Comparison of ENCODE assay signal across 8 cellular contexts in genomic region chr1:151458936-151459330, GRCh38. TPM values are rescaled to one million over a fixed set of nuclear protein-coding genes. Genes with fewer than 3 reads are reported as not detected.
DNase-seq lines count a peak whose midpoint lies in the region; ATAC-seq and TF ChIP-seq lines count a peak whose summit lies in the region.

No MANE protein-coding gene starts in this region.

- peaks cover 29% of the 10 kb centered on the region for H4K20me1 ChIP-seq in OCI-LY7 (ENCODE audit: insufficient read depth, low read length)
- H4K20me1 ChIP-seq in neural cell (ENCODE audit: insufficient read depth): peaks cover 2% of the 10 kb centered on the region

- H3K4me1 ChIP-seq in OCI-LY7 (ENCODE audit: insufficient read depth, low read length, poor library complexity, severe bottlenecking): peaks cover 39% of the 10 kb centered on the region
- H3K4me1 ChIP-seq in thyroid gland: peaks cover 4 to 18% of the 10 kb centered on the region in 2 donors

- intact Hi-C loops in OCI-LY7 (cut with micrococcal nuclease; ENCODE audit: unreplicated experiment) (no loop called here), thyroid gland (cut with DNase I) (no loop called here)

- POLR2A ChIA-PET in OCI-LY7 (lab: Charles Lee): interaction anchor here (0.6 to 1.8 kb wide), 6 partner anchors 10 to 47 kb away, joined by 3 to 8 read pairs (median 5); no protein-coding TSS in a partner anchor

- H3K9me3 ChIP-seq in OCI-LY7 (ENCODE audit: low read length) (no peaks in the 10 kb centered on the region), neural cell (ENCODE audit: low read length) (no peaks in the 10 kb centered on the region), thyroid gland (no peaks in the 10 kb centered on the region)

- H3K27ac ChIP-seq in OCI-LY7 (ENCODE audit: low read depth, low read length, poor library complexity, severe bottlenecking) (peak overlapping the region; percentile 53), neural cell (ENCODE audit: low read length) (peak overlapping the region; percentile 88), thyroid gland (peak overlapping the region; percentile 98 to 100 (median 99))

- CTCF ChIA-PET in OCI-LY7 (lab: Charles Lee; ENCODE audit: unreplicated experiment): interaction anchor here (0.7 kb wide), 1 partner anchor 52 kb away, joined by 3 read pairs; the partner anchor contains the start of gene CGN

- TF ChIP-seq EP300 in neural cell (conservative IDR thresholded peaks at IDR 0.05; ENCODE audit: poor library complexity, severe bottlenecking): no peak

- TF ChIP-seq CTCF in OCI-LY7 (conservative IDR thresholded peaks at IDR 0.05; ENCODE audit: low read length): no peak
- TF ChIP-seq CTCF in fibroblast of mammary gland (conservative IDR thresholded peaks at IDR 0.05; ENCODE audit: control insufficient read depth, insufficient read depth, low read depth, low read length): no peak
- no peak for TF ChIP-seq CTCF in neural cell (IDR thresholded peaks at IDR 0.05; ENCODE audit: poor library complexity, severe bottlenecking)
- TF ChIP-seq CTCF in thyroid gland (IDR thresholded peaks at IDR 0.05): no peak

- H3K4me3 ChIP-seq in OCI-LY7 (ENCODE audit: low read depth, low read length, poor library complexity, severe bottlenecking): peak overlapping the region; percentile 71
- peak overlapping the region; percentile 63 for H3K4me3 ChIP-seq in fibroblast of mammary gland (ENCODE audit: control insufficient read depth, low read depth, low read length)
- peak overlapping the region; percentile 66 for H3K4me3 ChIP-seq in neural cell (ENCODE audit: low read length)
- H3K4me3 ChIP-seq in thyroid gland (replicated peaks in 1 of 3): peak overlapping the region in 2 of 3 donors; percentile 41 to 77

- H3F3A ChIP-seq in neural cell (ENCODE audit: insufficient read depth, low read length, poor library complexity, severe bottlenecking): no peaks in the 10 kb centered on the region

- H3K9me2 ChIP-seq in OCI-LY7 (ENCODE audit: insufficient read depth, low read length) (no peaks in the 10 kb centered on the region), neural cell (ENCODE audit: insufficient read depth, low read length) (no peaks in the 10 kb centered on the region)

- H3K27me3 ChIP-seq in neural cell (ENCODE audit: insufficient read depth, low read depth, low read length) (no peaks in the 10 kb centered on the region), thyroid gland (no peaks in the 10 kb centered on the region)

- H3K36me3 ChIP-seq in OCI-LY7 (ENCODE audit: insufficient read depth, low read length) (peaks cover 13% of the 10 kb centered on the region), neural cell (ENCODE audit: insufficient read depth, low read length) (no peaks in the 10 kb centered on the region), thyroid gland (no peaks in the 10 kb centered on the region)

- no peak for TF ChIP-seq RAD21 in neural cell (conservative IDR thresholded peaks at IDR 0.05)

- peak overlapping the region; percentile 91 for H3K9ac ChIP-seq in neural cell (ENCODE audit: low read length)

- DNase-seq in SKM-1 treated with dmso at 0.1 percent for 144 hours (lab: John Stamatoyannopoulos, UW; ENCODE audit: unreplicated experiment): peak; percentile 61
- DNase-seq in SKM-1 (lab: John Stamatoyannopoulos, UW; ENCODE audit: unreplicated experiment): no peak
- peak; percentile 83 for DNase-seq in OCI-LY7 (ENCODE audit: low spot score)
- DNase-seq in activated T-helper 1 cell treated with anti-CD3 and anti-CD28 coated beads, Interleukin-2, amount 50 U/mL, for 16 hours (ENCODE audit: low read depth in 1 of 2, low spot score in 1 of 2): peak; percentile 31 to 45
- DNase-seq in fibroblast of mammary gland (ENCODE audit: low read depth): peak; percentile 70
- DNase-seq in thyroid gland: peak; percentile 70

- H3K79me2 ChIP-seq in OCI-LY7 (ENCODE audit: insufficient read depth, low read depth, low read length) (peaks cover 44% of the 10 kb centered on the region), neural cell (replicated peaks; ENCODE audit: insufficient read depth, low read length) (peaks cover 36% of the 10 kb centered on the region)

- no peak for TF ChIP-seq POLR2A in thyroid gland (IDR thresholded peaks at IDR 0.05)

- no TSS peak for BruUV-seq in OCI-LY7 (replicated peaks; lab: Mats Ljungman, UMichigan)

- 0% methylated on average over 12 of the region's 47 CpGs; no CpG with 5 or more reads in 1 of the 2 donors for WGBS in thyroid gland, 2 donors

- H2AFZ ChIP-seq in OCI-LY7 (ENCODE audit: low read length) (no peak overlapping the region), neural cell (ENCODE audit: low read depth, low read length) (no peak overlapping the region)

- H3K4me2 ChIP-seq in OCI-LY7 (ENCODE audit: low read length): no peak overlapping the region
- H3K4me2 ChIP-seq in neural cell (ENCODE audit: low read length): no peak overlapping the region

- peak; percentile 39 for ATAC-seq in HG03442 (IDR thresholded peaks at IDR 0.05; ENCODE audit: unreplicated experiment)

TF ChIP-seq in neural cell, 6 proteins besides CTCF, POLR2A, EP300 and RAD21:
- TF ChIP-seq REST (IDR thresholded peaks at IDR 0.05; ENCODE audit: borderline replicate concordance) (peak; percentile 44), SMC3 (conservative IDR thresholded peaks at IDR 0.05; ENCODE audit: poor library complexity) (no peak), TAF1 (IDR thresholded peaks at IDR 0.05; ENCODE audit: low read depth) (peak; percentile 23), MXI1 (conservative IDR thresholded peaks at IDR 0.05; ENCODE audit: poor library complexity, severe bottlenecking) (no peak), POLR2AphosphoS5 (IDR thresholded peaks at IDR 0.05) (peak; percentile 42)

RNA-seq across cellular contexts. Expression of gene POGZ, which starts 0.4 kb away (rescaled TPM):
- total RNA-seq in OCI-LY7 (2014; rRNA removed; shearing (Covaris generic)): 47.7 and 72.0 TPM in 2 replicates
- total RNA-seq in OCI-LY7 (2022) (118 and 130 TPM in 2 replicates), thyroid gland (100 to 1,000 TPM in 1 of 4 donors, 10 to 100 TPM in 3; 66.0 to 103 (median 88.3) TPM)
- 50.2 and 60.8 TPM in 2 replicates for polyA plus RNA-seq in neural cell
- 81.6 and 102 TPM in 2 replicates for polyA minus RNA-seq in neural cell

RNA-seq across cellular contexts. Expression of gene CGN, which starts 52.3 kb away (rescaled TPM):
- total RNA-seq in OCI-LY7 (2014; rRNA removed; shearing (Covaris generic)): 1.7 and 2.5 TPM in 2 replicates
- 5.5 TPM in 2 replicates for total RNA-seq in OCI-LY7 (2022)
- polyA plus RNA-seq in neural cell: 4.4 and 7.5 TPM in 2 replicates
- 6.6 and 8.3 TPM in 2 replicates for polyA minus RNA-seq in neural cell
- 10 to 100 TPM in 1 of 4 donors, 1 to 10 TPM in 3; 7.7 to 14.9 (median 8.7) TPM for total RNA-seq in thyroid gland

RNA-seq across cellular contexts. Expression of gene PSMB4, which starts 59.6 kb away (rescaled TPM):
- 230 and 301 TPM in 2 replicates for total RNA-seq in OCI-LY7 (2014; rRNA removed; shearing (Covaris generic))
- total RNA-seq in OCI-LY7 (2022) (240 and 242 TPM in 2 replicates), thyroid gland (100 to 1,000 TPM; 154 to 283 (median 226) TPM)
- polyA plus RNA-seq in neural cell: 695 and 729 TPM in 2 replicates
- 200 and 202 TPM in 2 replicates for polyA minus RNA-seq in neural cell
